ENCODE assay signal across 1 cellular context in the genomic region with DNA sequence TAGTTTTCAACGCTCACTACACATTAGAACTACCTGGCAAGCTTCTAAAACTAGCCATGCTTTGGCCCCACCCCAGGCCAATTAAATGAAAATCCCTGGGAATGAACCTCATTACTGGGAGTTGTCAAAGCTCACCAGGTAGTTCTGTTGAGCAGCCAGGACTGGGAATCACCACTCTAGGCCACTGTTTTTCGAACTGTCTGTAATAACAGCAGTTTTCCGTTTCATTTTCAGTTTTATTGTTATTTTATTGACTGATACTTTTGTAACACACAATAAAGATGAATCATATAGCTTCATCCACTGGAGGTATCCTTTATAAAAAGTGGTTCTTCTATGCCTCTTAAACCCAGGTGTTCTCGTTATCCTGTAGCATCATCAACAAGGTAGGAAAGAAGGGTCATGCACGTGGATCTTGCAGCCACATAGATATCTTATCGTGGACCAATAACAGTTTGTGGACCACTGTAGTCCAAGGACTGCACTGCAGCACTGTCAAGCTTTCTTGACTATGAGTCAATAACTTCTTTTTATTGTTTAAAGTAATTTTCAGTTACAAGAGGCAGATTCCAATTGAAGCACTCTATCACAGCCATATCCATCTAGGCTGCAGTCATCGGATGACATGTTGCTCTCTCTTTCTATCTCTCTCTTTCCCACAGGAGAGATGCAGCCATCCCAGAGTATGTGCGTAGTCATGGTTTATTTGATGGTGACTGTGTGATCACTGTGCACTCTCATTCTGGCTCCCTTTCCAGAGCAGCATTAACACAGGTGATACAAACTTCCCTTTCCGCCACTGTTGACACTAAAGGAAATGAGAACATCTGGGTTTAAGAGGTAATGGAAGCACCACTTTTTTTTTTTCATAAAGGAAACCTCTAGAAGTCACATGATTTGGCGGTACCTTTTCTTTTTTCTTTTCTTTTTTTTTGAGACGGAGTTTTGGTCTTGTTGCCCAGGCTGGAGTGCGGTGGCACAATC.
A peak's percentile ranks its signal among the peaks of the same experiment; 100 is the strongest.
TF ChIP-seq lines count a peak whose summit lies in the region.

No MANE protein-coding gene starts in this region.

TF ChIP-seq in GM12878, 131 proteins besides CTCF, POLR2A, EP300 and RAD21:
- TF ChIP-seq KLF5 (IDR thresholded peaks at IDR 0.05; ENCODE audit: partially characterized antibody) (no peak), NFIC (IDR thresholded peaks at IDR 0.05; ENCODE audit: low read depth, low read length) (0 out of 2 replicates have a peak, but pooled peaks have one; percentile 9), GATAD2B (conservative IDR thresholded peaks at IDR 0.05; ENCODE audit: low read depth) (no peak), RUNX3 (IDR thresholded peaks at IDR 0.05; ENCODE audit: low read length) (peak; percentile 39), ZBTB40 (IDR thresholded peaks at IDR 0.05; ENCODE audit: borderline replicate concordance) (peak; percentile 16; the same call in 1 of the 2 replicates), ETV6 (conservative IDR thresholded peaks at IDR 0.05 in 1 of 2, IDR thresholded peaks at IDR 0.05 in 1 of 2; ENCODE audit: borderline replicate concordance in 1 of 2, low read depth in 1 of 2) (peak in 1 of 2 experiments; percentile 86; a peak in 2 of 4 replicates), EED (IDR thresholded peaks at IDR 0.05; ENCODE audit: low read depth) (peak; percentile 50), MEF2A (IDR thresholded peaks at IDR 0.05; ENCODE audit: insufficient read depth, low read depth, low read length) (no peak), CREM (IDR thresholded peaks at IDR 0.05; ENCODE audit: low read depth) (0 out of 2 replicates have a peak, but pooled peaks have one; percentile 28), IRF5 (IDR thresholded peaks at IDR 0.05; ENCODE audit: borderline replicate concordance) (no peak), PML (IDR thresholded peaks at IDR 0.05; ENCODE audit: low read length) (no peak)
- TF ChIP-seq, protein P1, sequence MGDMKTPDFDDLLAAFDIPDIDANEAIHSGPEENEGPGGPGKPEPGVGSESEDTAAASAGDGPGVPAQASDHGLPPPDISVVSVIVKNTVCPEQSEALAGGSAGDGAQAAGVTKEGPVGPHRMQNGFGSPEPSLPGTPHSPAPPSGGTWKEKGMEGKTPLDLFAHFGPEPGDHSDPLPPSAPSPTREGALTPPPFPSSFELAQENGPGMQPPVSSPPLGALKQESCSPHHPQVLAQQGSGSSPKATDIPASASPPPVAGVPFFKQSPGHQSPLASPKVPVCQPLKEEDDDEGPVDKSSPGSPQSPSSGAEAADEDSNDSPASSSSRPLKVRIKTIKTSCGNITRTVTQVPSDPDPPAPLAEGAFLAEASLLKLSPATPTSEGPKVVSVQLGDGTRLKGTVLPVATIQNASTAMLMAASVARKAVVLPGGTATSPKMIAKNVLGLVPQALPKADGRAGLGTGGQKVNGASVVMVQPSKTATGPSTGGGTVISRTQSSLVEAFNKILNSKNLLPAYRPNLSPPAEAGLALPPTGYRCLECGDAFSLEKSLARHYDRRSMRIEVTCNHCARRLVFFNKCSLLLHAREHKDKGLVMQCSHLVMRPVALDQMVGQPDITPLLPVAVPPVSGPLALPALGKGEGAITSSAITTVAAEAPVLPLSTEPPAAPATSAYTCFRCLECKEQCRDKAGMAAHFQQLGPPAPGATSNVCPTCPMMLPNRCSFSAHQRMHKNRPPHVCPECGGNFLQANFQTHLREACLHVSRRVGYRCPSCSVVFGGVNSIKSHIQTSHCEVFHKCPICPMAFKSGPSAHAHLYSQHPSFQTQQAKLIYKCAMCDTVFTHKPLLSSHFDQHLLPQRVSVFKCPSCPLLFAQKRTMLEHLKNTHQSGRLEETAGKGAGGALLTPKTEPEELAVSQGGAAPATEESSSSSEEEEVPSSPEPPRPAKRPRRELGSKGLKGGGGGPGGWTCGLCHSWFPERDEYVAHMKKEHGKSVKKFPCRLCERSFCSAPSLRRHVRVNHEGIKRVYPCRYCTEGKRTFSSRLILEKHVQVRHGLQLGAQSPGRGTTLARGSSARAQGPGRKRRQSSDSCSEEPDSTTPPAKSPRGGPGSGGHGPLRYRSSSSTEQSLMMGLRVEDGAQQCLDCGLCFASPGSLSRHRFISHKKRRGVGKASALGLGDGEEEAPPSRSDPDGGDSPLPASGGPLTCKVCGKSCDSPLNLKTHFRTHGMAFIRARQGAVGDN (IDR thresholded peaks at IDR 0.05) = 0 out of 2 replicates have a peak, but pooled peaks have one; percentile 10
